30 cellular contexts compared by ENCODE assay signal in the genomic region with DNA sequence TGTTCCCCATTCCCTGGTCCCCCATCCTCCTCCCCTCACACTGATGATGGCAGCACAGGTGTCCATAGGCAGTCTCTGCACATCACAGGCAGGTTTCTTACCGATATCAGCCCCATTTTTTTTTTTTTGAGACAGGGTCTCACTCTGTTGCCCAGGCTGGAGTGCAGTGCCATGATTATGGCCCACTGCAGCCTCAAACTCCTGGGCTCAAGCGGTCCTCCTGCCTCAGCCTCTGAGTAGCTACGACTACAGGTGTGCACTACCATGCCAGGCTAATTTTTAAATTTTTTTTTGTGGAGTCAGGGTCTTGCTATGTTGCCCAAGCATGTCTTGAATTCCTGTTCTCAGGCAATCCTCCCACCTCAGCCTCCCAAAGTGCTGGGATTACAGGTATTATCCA. TPM values are rescaled to one million over a fixed set of nuclear protein-coding genes. Genes with fewer than 3 reads are reported as not detected.
"Had no signal": no experiment of that assay in that cellular context is flagged by ENCODE, and none has a peak within 500 bp of the region (broad histone marks: within the 10 kb centered on the region; RNA-seq: fewer than 3 reads in every experiment).

No MANE protein-coding gene starts in this region.

- ATAC-seq: activated CD4-positive, CD25-positive, alpha-beta regulatory T cell treated with anti-CD3 and anti-CD28 coated beads, Interleukin-2, amount 50 U/mL, for 24 hours; activated CD8-positive, alpha-beta T cell treated with anti-CD3 and anti-CD28 coated beads for 36 hours; activated naive CD8-positive, alpha-beta T cell treated with anti-CD3 and anti-CD28 coated beads, Interleukin-2, amount 50 U/mL, for 24 hours; esophagus mucosa; T-helper 17 cell had no signal

- FAIRE-seq: frontal cortex had no signal

- H3K4me3 ChIP-seq: ascending aorta, breast epithelium, cardiac muscle cell, colonic mucosa had no signal

- H3K27me3 ChIP-seq: ascending aorta, breast epithelium, cardiac muscle cell, colonic mucosa had no signal

- DNase-seq: activated B cell treated with CpG ODN at 0.5 μM for 24 hours; activated CD4-positive, alpha-beta T cell treated with anti-CD3 and anti-CD28 coated beads for 48 hours; activated CD4-positive, alpha-beta T cell treated with anti-CD3 and anti-CD28 coated beads, Interleukin-2, amount 50 U/mL, for 1 hour; activated CD4-positive, alpha-beta T cell treated with anti-CD3 and anti-CD28 coated beads, Interleukin-2, amount 50 U/mL, for 48 hours; activated CD8-positive, alpha-beta memory T cell treated with anti-CD3 and anti-CD28 coated beads for 24 hours; activated CD8-positive, alpha-beta T cell treated with anti-CD3 and anti-CD28 coated beads for 36 hours; activated effector memory CD4-positive, alpha-beta T cell treated with anti-CD3 and anti-CD28 coated beads, Interleukin-2, amount 50 U/mL, for 16 hours; activated naive CD4-positive, alpha-beta T cell treated with anti-CD3 and anti-CD28 coated beads for 36 hours; activated naive CD8-positive, alpha-beta T cell treated with anti-CD3 and anti-CD28 coated beads for 36 hours; activated naive CD8-positive, alpha-beta T cell treated with anti-CD3 and anti-CD28 coated beads, Interleukin-2, amount 50 U/mL, for 24 hours; activated T-cell treated with anti-CD3 and anti-CD28 coated beads, Interleukin-2, amount 50 U/mL, for 1 hour; activated T-cell treated with anti-CD3 and anti-CD28 coated beads, Interleukin-2, amount 50 U/mL, for 48 hours; central memory CD4-positive, alpha-beta T cell; cerebellar nuclear complex; colonic mucosa; effector memory CD4-positive, alpha-beta T cell; endodermal cell; foreskin fibroblast; glutamatergic neuron; T-helper 1 cell; T-helper 17 cell; T1000; WERI-Rb-1 had no signal

- H3K27ac ChIP-seq: ascending aorta, cardiac muscle cell, colonic mucosa, WERI-Rb-1 had no signal

- H3K9me3 ChIP-seq: ascending aorta, breast epithelium, colonic mucosa had no signal

- H3K4me1 ChIP-seq: ascending aorta, colonic mucosa had no signal

- H3K36me3 ChIP-seq: ascending aorta, breast epithelium, cardiac muscle cell, colonic mucosa, WERI-Rb-1 had no signal

RNA-seq across cellular contexts. Expression of gene PADI2, which starts 36.5 kb away (rescaled TPM):
- total RNA-seq: activated CD8-positive, alpha-beta T cell treated with anti-CD3 and anti-CD28 coated beads for 36 hours; activated naive CD4-positive, alpha-beta T cell treated with anti-CD3 and anti-CD28 coated beads for 36 hours; activated T-helper 1 cell treated with anti-CD3 and anti-CD28 coated beads, Interleukin-12 subunit alpha, Interleukin-12 subunit beta, Interleukin-2, Interleukin-4 antibody, amounts not matched to agents 30 ng/mL and 10 ng/mL and 1 ng/mL, durations not matched to agents 14 hours and 24 hours and 36 hours had no signal
